ENCODE assay signal across 26 cellular contexts in genomic region chr6:112026933-112027332, GRCh38. TPM values are rescaled to one million over a fixed set of nuclear protein-coding genes. Genes with fewer than 3 reads are reported as not detected.
A peak's percentile ranks its signal among the peaks of the same experiment; 100 is the strongest.
DNase-seq lines count a peak whose midpoint lies in the region; ATAC-seq and TF ChIP-seq lines count a peak whose summit lies in the region.
"Had no signal": no experiment of that assay in that cellular context is flagged by ENCODE, and none has a peak within 500 bp of the region (broad histone marks: within the 10 kb centered on the region; RNA-seq: fewer than 3 reads in every experiment).

No MANE protein-coding gene starts in this region.

- H3K9me3 ChIP-seq in Peyer's patch: no peaks in the 10 kb centered on the region
- peaks cover 0 to 13% (median 7%) of the 10 kb centered on the region in 8 donors for H3K9me3 ChIP-seq in spleen
- no peaks in the 10 kb centered on the region for H3K9me3 ChIP-seq in transverse colon

- in situ Hi-C loops in transverse colon (cut with MboI; ENCODE audit: low pct_ligation_motif_present in 1 of 4, low pct_unique_long_range_greater_than_20kb in 1 of 4, low sequenced_read_pairs in 3 of 4): loop anchor here in 1 of 4 donors (25.0 kb wide), 1 partner anchor 765 kb away; a partner anchor contains a TSS

- H3K27me3 Mint-ChIP-seq in activated T-cell treated with anti-CD3 and anti-CD28 coated beads, Interleukin-2, amount 50 U/mL, for 72 hours (ENCODE audit: low read depth): no peaks in the 10 kb centered on the region
- H3K27me3 Mint-ChIP-seq in activated T-cell treated with anti-CD3 and anti-CD28 coated beads, Interleukin-2, amount 50 U/mL, for 4 hours (ENCODE audit: low read depth): no peaks in the 10 kb centered on the region
- no peaks in the 10 kb centered on the region for H3K27me3 Mint-ChIP-seq in activated naive CD8-positive, alpha-beta T cell treated with anti-CD3 and anti-CD28 coated beads, Interleukin-2, amount 10 ng/mL, durations not matched to agents 7 days and 5 days
- H3K27me3 Mint-ChIP-seq: activated B cell treated with CpG ODN at 0.5 μM for 24 hours had no signal

- no peak for DNase-seq in activated T-cell treated with anti-CD3 and anti-CD28 coated beads, Interleukin-2, amount 50 U/mL, for 72 hours
- no peak for DNase-seq in activated T-cell treated with anti-CD3 and anti-CD28 coated beads, Interleukin-2, amount 50 U/mL, for 4 hours
- DNase-seq in Peyer's patch (no peak), spleen (no peak), transverse colon (no peak)
- DNase-seq in activated naive CD8-positive, alpha-beta T cell treated with anti-CD3 and anti-CD28 coated beads, Interleukin-2, amount 10 ng/mL, durations not matched to agents 7 days and 5 days: no peak
- DNase-seq in stimulated activated CD4-positive, alpha-beta T cell treated with anti-CD3 and anti-CD28 coated beads, Interleukin-2, amount 100 ng/mL, for 24 hours: no peak
- DNase-seq: activated B cell treated with CpG ODN at 0.5 μM for 24 hours; activated gamma-delta T cell; C1 segment of cervical spinal cord; DMS 273 treated with DMSO at 0.1 percent for 48 hours; dorsolateral prefrontal cortex; head of caudate nucleus; Kasumi-1; left cardiac atrium; NCI-H1694; NCI-H2171 treated with DMSO at 0.1 percent for 48 hours; NCI-H524 treated with DMSO at 0.1 percent for 48 hours; stimulated activated CD8-positive, alpha-beta memory T cell treated with anti-CD3 and anti-CD28 coated beads, Interleukin-4, amount 100 ng/mL, for 48 hours; substantia nigra; T1000 had no signal

- peaks cover 11 to 19% of the 10 kb centered on the region in 2 donors for H3K36me3 Mint-ChIP-seq in activated T-cell treated with anti-CD3 and anti-CD28 coated beads, Interleukin-2, amount 50 U/mL, for 72 hours (ENCODE audit: insufficient read depth in 2 of 2)
- H3K36me3 Mint-ChIP-seq in activated T-cell treated with anti-CD3 and anti-CD28 coated beads, Interleukin-2, amount 50 U/mL, for 4 hours (ENCODE audit: insufficient read depth): peaks cover 11% of the 10 kb centered on the region
- peaks cover 9% of the 10 kb centered on the region for H3K36me3 Mint-ChIP-seq in activated naive CD8-positive, alpha-beta T cell treated with anti-CD3 and anti-CD28 coated beads, Interleukin-2, amount 10 ng/mL, durations not matched to agents 7 days and 5 days

- H3K27ac Mint-ChIP-seq in activated T-cell treated with anti-CD3 and anti-CD28 coated beads, Interleukin-2, amount 50 U/mL, for 72 hours: peak overlapping the region; percentile 36
- H3K27ac Mint-ChIP-seq in activated naive CD8-positive, alpha-beta T cell treated with anti-CD3 and anti-CD28 coated beads, Interleukin-2, amount 10 ng/mL, durations not matched to agents 7 days and 5 days: peak overlapping the region; percentile 81
- H3K27ac Mint-ChIP-seq: activated B cell treated with CpG ODN at 0.5 μM for 24 hours had no signal

- H3K27ac ChIP-seq in Peyer's patch: peak overlapping the region in 3 of 4 donors; percentile 20 to 66 (median 56)
- peak overlapping the region in 6 of 8 donors; percentile 46 to 81 (median 59) for H3K27ac ChIP-seq in spleen
- H3K27ac ChIP-seq in transverse colon: no peak overlapping the region
- H3K27ac ChIP-seq: dorsolateral prefrontal cortex had no signal

- ATAC-seq in activated T-cell treated with anti-CD3 and anti-CD28 coated beads, Interleukin-2, amount 50 U/mL, for 72 hours (replicated peaks in 1 of 2): no peak
- no peak for ATAC-seq in activated T-cell treated with anti-CD3 and anti-CD28 coated beads, Interleukin-2, amount 50 U/mL, for 4 hours
- ATAC-seq in activated naive CD8-positive, alpha-beta T cell treated with anti-CD3 and anti-CD28 coated beads, Interleukin-2, amount 10 ng/mL, durations not matched to agents 7 days and 5 days (ENCODE audit: low read depth): no peak
- no peak for ATAC-seq in HG03432 (IDR thresholded peaks at IDR 0.05; ENCODE audit: unreplicated experiment)
- ATAC-seq: left cardiac atrium had no signal

- H3K27me3 ChIP-seq in Peyer's patch: no peaks in the 10 kb centered on the region
- no peaks in the 10 kb centered on the region for H3K27me3 ChIP-seq in spleen (replicated peaks in 1 of 7)
- H3K27me3 ChIP-seq in transverse colon: no peaks in the 10 kb centered on the region
- H3K27me3 ChIP-seq: dorsolateral prefrontal cortex had no signal

- intact Hi-C loops in spleen (cut with DNase I; ENCODE audit: low total_unique reads): no loop called here
- intact Hi-C loops in transverse colon (cut with DNase I; ENCODE audit: low total_unique reads): no loop called here

- POLR2A ChIA-PET in activated naive CD8-positive, alpha-beta T cell treated with anti-CD3 and anti-CD28 coated beads, Interleukin-2, amount 10 ng/mL, durations not matched to agents 7 days and 5 days (lab: Charles Lee): no interaction called here

- H3K4me1 Mint-ChIP-seq in activated T-cell treated with anti-CD3 and anti-CD28 coated beads, Interleukin-2, amount 50 U/mL, for 72 hours (ENCODE audit: low read depth): peaks cover 74% of the 10 kb centered on the region
- peaks cover 73% of the 10 kb centered on the region for H3K4me1 Mint-ChIP-seq in activated T-cell treated with anti-CD3 and anti-CD28 coated beads, Interleukin-2, amount 50 U/mL, for 4 hours (ENCODE audit: low read depth)
- peaks cover 27% of the 10 kb centered on the region for H3K4me1 Mint-ChIP-seq in activated naive CD8-positive, alpha-beta T cell treated with anti-CD3 and anti-CD28 coated beads, Interleukin-2, amount 10 ng/mL, durations not matched to agents 7 days and 5 days

- TF ChIP-seq EP300 in transverse colon (IDR thresholded peaks at IDR 0.05; ENCODE audit: low read depth): no peak

- TF ChIP-seq POLR2A in Peyer's patch (IDR thresholded peaks at IDR 0.05) (no peak), spleen (IDR thresholded peaks at IDR 0.05) (no peak), transverse colon (IDR thresholded peaks at IDR 0.05) (no peak)

- H3K4me3 ChIP-seq in Peyer's patch (no peak overlapping the region), spleen (no peak overlapping the region), transverse colon (no peak overlapping the region)
- H3K4me3 ChIP-seq: dorsolateral prefrontal cortex had no signal

- H3K36me3 ChIP-seq in Peyer's patch (no peaks in the 10 kb centered on the region), spleen (no peaks in the 10 kb centered on the region), transverse colon (no peaks in the 10 kb centered on the region)

- WGBS in spleen, 5 donors: 94 to 100% (median 96%) methylated on average over 4 of the region's 4 CpGs
- 88% methylated on average over 4 of the region's 4 CpGs; no CpG with 5 or more reads in 1 of the 2 donors for WGBS in transverse colon (ENCODE audit: low coverage in 1 of 2), 2 donors

- H3K4me3 Mint-ChIP-seq in activated T-cell treated with anti-CD3 and anti-CD28 coated beads, Interleukin-2, amount 50 U/mL, for 72 hours: peak overlapping the region in 1 of 2 donors; percentile 50
- no peak overlapping the region for H3K4me3 Mint-ChIP-seq in activated T-cell treated with anti-CD3 and anti-CD28 coated beads, Interleukin-2, amount 50 U/mL, for 4 hours
- H3K4me3 Mint-ChIP-seq in activated naive CD8-positive, alpha-beta T cell treated with anti-CD3 and anti-CD28 coated beads, Interleukin-2, amount 10 ng/mL, durations not matched to agents 7 days and 5 days: no peak overlapping the region
- H3K4me3 Mint-ChIP-seq: activated B cell treated with CpG ODN at 0.5 μM for 24 hours had no signal

- peaks cover 0 to 4% (median 0%) of the 10 kb centered on the region in 4 donors for H3K4me1 ChIP-seq in Peyer's patch
- peaks cover 5 to 39% (median 18%) of the 10 kb centered on the region in 6 donors for H3K4me1 ChIP-seq in spleen
- peaks cover 0 to 20% (median 15%) of the 10 kb centered on the region in 4 donors for H3K4me1 ChIP-seq in transverse colon

- TF ChIP-seq CTCF in Peyer's patch (IDR thresholded peaks at IDR 0.05) (no peak), spleen (IDR thresholded peaks at IDR 0.05 in 8 of 11, conservative IDR thresholded peaks at IDR 0.05 in 3 of 11) (no peak), transverse colon (IDR thresholded peaks at IDR 0.05) (no peak)

- peaks cover 10 to 12% of the 10 kb centered on the region in 2 donors for H3K9me3 Mint-ChIP-seq in activated T-cell treated with anti-CD3 and anti-CD28 coated beads, Interleukin-2, amount 50 U/mL, for 72 hours
- H3K9me3 Mint-ChIP-seq in activated T-cell treated with anti-CD3 and anti-CD28 coated beads, Interleukin-2, amount 50 U/mL, for 4 hours: peaks cover 11% of the 10 kb centered on the region
- peaks cover 9% of the 10 kb centered on the region for H3K9me3 Mint-ChIP-seq in activated naive CD8-positive, alpha-beta T cell treated with anti-CD3 and anti-CD28 coated beads, Interleukin-2, amount 10 ng/mL, durations not matched to agents 7 days and 5 days

RNA-seq across cellular contexts. Expression of gene CCN6, which starts 27.0 kb away (rescaled TPM):
- under 1 TPM; 0.25 to 0.74 TPM for total RNA-seq in activated T-cell treated with anti-CD3 and anti-CD28 coated beads, Interleukin-2, amount 50 U/mL, for 72 hours
- total RNA-seq in activated T-cell treated with anti-CD3 and anti-CD28 coated beads, Interleukin-2, amount 50 U/mL, for 4 hours: under 1 TPM; 0.43 to 0.90 (median 0.58) TPM
- total RNA-seq in Peyer's patch (not detected), spleen (not detected), transverse colon (not detected)
- not detected for total RNA-seq in activated naive CD8-positive, alpha-beta T cell treated with anti-CD3 and anti-CD28 coated beads, Interleukin-2, amount 10 ng/mL, durations not matched to agents 7 days and 5 days
- polyA plus RNA-seq in spleen: under 1 TPM in 1 of 3 donors, not detected in 2; 0.03 TPM
- total RNA-seq: activated B cell treated with CpG ODN at 0.5 μM for 24 hours, astrocyte, dorsolateral prefrontal cortex, G401, left cardiac atrium, osteocyte, SK-MEL-5 had no signal

Comparison
In these comparisons a context has a peak if more than half of its experiments do, and no peak if none do; other contexts are left out.
1. H3K27ac ChIP-seq: peak in Peyer's patch (3 of 4) and spleen (6 of 8); none in transverse colon (0 of 4).